Comparison of ENCODE assay signal across 1 cellular context in the genomic region with DNA sequence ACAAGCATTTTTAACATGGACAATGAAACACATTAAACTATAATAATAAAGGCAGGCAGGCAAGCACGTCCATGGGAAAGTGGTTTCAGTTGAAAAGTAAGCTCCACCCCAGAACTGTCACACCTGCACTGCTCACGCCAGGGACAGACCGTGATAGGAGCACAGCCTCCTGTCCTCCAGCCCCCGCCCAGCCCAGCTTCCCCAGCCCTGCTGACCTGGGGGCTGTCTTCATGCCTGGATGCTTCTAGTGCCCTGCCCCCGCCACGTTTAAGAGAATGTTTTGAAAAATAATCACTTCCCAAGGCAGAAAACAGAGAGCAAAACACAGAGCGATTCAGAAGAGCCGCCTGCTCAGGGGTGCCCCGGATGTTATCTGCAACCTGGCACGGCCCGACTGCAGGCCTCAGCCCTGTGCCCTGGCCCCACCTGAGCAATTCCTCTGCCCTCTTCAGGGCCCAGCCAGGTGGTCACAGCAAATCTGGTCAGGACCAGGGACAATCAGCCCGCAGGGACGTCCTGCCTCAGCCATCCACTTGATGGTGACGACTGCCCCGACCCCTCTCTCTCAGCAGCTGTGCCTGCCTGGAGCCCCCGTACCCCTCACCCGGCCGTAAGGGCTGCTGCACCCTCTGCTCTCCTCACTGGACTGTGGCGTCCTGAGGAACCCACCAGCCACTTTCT.
TF ChIP-seq lines count a peak whose summit lies in the region.

No MANE protein-coding gene starts in this region.

TF ChIP-seq in GM23338, 12 proteins besides CTCF, POLR2A, EP300 and RAD21 (continued from another document):
- TF ChIP-seq, protein P1, sequence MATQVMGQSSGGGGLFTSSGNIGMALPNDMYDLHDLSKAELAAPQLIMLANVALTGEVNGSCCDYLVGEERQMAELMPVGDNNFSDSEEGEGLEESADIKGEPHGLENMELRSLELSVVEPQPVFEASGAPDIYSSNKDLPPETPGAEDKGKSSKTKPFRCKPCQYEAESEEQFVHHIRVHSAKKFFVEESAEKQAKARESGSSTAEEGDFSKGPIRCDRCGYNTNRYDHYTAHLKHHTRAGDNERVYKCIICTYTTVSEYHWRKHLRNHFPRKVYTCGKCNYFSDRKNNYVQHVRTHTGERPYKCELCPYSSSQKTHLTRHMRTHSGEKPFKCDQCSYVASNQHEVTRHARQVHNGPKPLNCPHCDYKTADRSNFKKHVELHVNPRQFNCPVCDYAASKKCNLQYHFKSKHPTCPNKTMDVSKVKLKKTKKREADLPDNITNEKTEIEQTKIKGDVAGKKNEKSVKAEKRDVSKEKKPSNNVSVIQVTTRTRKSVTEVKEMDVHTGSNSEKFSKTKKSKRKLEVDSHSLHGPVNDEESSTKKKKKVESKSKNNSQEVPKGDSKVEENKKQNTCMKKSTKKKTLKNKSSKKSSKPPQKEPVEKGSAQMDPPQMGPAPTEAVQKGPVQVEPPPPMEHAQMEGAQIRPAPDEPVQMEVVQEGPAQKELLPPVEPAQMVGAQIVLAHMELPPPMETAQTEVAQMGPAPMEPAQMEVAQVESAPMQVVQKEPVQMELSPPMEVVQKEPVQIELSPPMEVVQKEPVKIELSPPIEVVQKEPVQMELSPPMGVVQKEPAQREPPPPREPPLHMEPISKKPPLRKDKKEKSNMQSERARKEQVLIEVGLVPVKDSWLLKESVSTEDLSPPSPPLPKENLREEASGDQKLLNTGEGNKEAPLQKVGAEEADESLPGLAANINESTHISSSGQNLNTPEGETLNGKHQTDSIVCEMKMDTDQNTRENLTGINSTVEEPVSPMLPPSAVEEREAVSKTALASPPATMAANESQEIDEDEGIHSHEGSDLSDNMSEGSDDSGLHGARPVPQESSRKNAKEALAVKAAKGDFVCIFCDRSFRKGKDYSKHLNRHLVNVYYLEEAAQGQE (IDR thresholded peaks at IDR 0.05; ENCODE audit: unreplicated experiment) = no peak
- TF ChIP-seq ZNF331 (CRISPR knock-in tag; IDR thresholded peaks at IDR 0.05; ENCODE audit: low read depth) = no peak
TF ChIP-seq in GM23338: peak in this region for 0.
